In the genomic region with DNA sequence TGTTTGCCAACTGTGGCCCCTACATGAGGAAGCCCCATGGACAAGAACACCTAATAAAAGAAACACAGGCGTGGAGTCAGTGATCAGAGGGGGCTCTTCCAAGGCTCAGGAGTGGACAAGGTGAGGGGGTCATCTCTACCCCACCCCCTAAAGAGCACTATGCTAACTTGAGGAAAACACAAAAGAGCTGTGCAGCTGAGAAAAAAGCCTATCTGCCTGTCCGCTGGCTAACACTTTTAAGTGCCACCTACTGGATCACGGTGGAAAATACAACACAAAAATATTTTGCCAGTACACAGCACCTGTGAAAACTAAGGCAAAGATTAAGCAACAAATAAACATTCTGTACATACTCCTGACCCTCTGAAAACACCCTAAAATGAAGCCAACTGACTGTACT, we compare ENCODE assay signal across 8 cellular contexts. TPM values are rescaled to one million over a fixed set of nuclear protein-coding genes. Genes with fewer than 3 reads are reported as not detected.
DNase-seq lines count a peak whose midpoint lies in the region; ATAC-seq and TF ChIP-seq lines count a peak whose summit lies in the region.

No MANE protein-coding gene starts in this region.

- DNase-seq in NCI-H2171 treated with DMSO at 0.1 percent for 48 hours (lab: John Stamatoyannopoulos, UW) (peak; percentile 13), NCI-H2171 (lab: John Stamatoyannopoulos, UW) (no peak), choroid plexus epithelial cell (ENCODE audit: low read depth) (peak; percentile 18), prostate gland (ENCODE audit: low spot score) (no peak), cerebellar nuclear complex (lab: John Stamatoyannopoulos, UW) (no peak)
- no peak for DNase-seq in effector memory CD8-positive, alpha-beta T cell

- H3K27ac ChIP-seq in KMS-11 (no peak overlapping the region), prostate gland (no peak overlapping the region)

- H3K4me1 Mint-ChIP-seq in effector memory CD8-positive, alpha-beta T cell (ENCODE audit: low read depth in 2 of 2) = no peaks in the 10 kb centered on the region

- no peak overlapping the region for H3K9ac ChIP-seq in KMS-11

- H3K36me3 ChIP-seq in KMS-11 (ENCODE audit: insufficient read depth) = no peaks in the 10 kb centered on the region
- no peaks in the 10 kb centered on the region for H3K36me3 ChIP-seq in prostate gland

- no peak overlapping the region; the same call in 1 of the 2 replicates for H2AFZ ChIP-seq in KMS-11 (ENCODE audit: low read depth)

- no peak overlapping the region for H3K4me2 ChIP-seq in KMS-11

- ATAC-seq in GM21717 (IDR thresholded peaks at IDR 0.05; ENCODE audit: unreplicated experiment) = no peak
- ATAC-seq in effector memory CD8-positive, alpha-beta T cell (replicated peaks) = no peak

- peaks cover 5 to 9% of the 10 kb centered on the region in 2 donors for H3K27me3 Mint-ChIP-seq in effector memory CD8-positive, alpha-beta T cell

- H3K4me3 ChIP-seq in KMS-11 (IDR thresholded peaks at IDR 0.05; ENCODE audit: insufficient read depth, low read depth, low read length) (no peak overlapping the region), choroid plexus epithelial cell (ENCODE audit: low read depth, low read length) (no peak overlapping the region), prostate gland (no peak overlapping the region)

- no peaks in the 10 kb centered on the region for H3K9me3 ChIP-seq in prostate gland

- 35% methylated on average over 3 of the region's 3 CpGs for WGBS in prostate gland

- H3K4me3 Mint-ChIP-seq in effector memory CD8-positive, alpha-beta T cell = no peak overlapping the region

- H3K4me1 ChIP-seq in KMS-11 (ENCODE audit: low read depth, poor library complexity, severe bottlenecking) = no peaks in the 10 kb centered on the region
- H3K4me1 ChIP-seq in prostate gland (replicated peaks) = peaks cover 3% of the 10 kb centered on the region

- H4K20me1 ChIP-seq in KMS-11 (ENCODE audit: insufficient read depth) = no peaks in the 10 kb centered on the region

- no peaks in the 10 kb centered on the region for H3K9me3 Mint-ChIP-seq in effector memory CD8-positive, alpha-beta T cell

- TF ChIP-seq CTCF in KMS-11 (conservative IDR thresholded peaks at IDR 0.05; ENCODE audit: low read depth, low read length) (peak; percentile 56), choroid plexus epithelial cell (conservative IDR thresholded peaks at IDR 0.05; ENCODE audit: low read depth, low read length) (peak; percentile 37), prostate gland (IDR thresholded peaks at IDR 0.05) (peak in 3 of 4 experiments; percentile 8 to 52 (median 43))

- intact Hi-C loops in prostate gland (cut with DNase I) = no loop called here

- H3K79me2 ChIP-seq in KMS-11 (ENCODE audit: insufficient read depth, low read depth) = no peaks in the 10 kb centered on the region

- TF ChIP-seq POLR2A in prostate gland (IDR thresholded peaks at IDR 0.05) = no peak

- no peaks in the 10 kb centered on the region for H3K36me3 Mint-ChIP-seq in effector memory CD8-positive, alpha-beta T cell (ENCODE audit: insufficient read depth)

- H3K27ac Mint-ChIP-seq in effector memory CD8-positive, alpha-beta T cell = no peak overlapping the region

- no peaks in the 10 kb centered on the region for H3K27me3 ChIP-seq in KMS-11 (ENCODE audit: insufficient read depth, low read depth)
- no peaks in the 10 kb centered on the region for H3K27me3 ChIP-seq in prostate gland (replicated peaks; ENCODE audit: insufficient read depth)

RNA-seq across cellular contexts. Expression of a gene that starts 53.1 kb away (rescaled TPM):
- total RNA-seq in prostate gland = 10 to 100 TPM; 36.5 to 46.6 TPM

Comparison
In these comparisons a context has a peak if more than half of its experiments do, and no peak if none do; other contexts are left out.
1. DNase-seq: peak in NCI-H2171 treated with DMSO at 0.1 percent for 48 hours (single experiment) and choroid plexus epithelial cell (single experiment); none in NCI-H2171 (single experiment), prostate gland (single experiment), cerebellar nuclear complex (0 of 2) and effector memory CD8-positive, alpha-beta T cell (0 of 3).
2. Peak in every context shown above with its lines, with median percentiles within 50 percentile points of each other: CTCF ChIP-seq.